8 cellular contexts compared by ENCODE assay signal in genomic region chr9:33793496-33793895, GRCh38. TPM values are rescaled to one million over a fixed set of nuclear protein-coding genes. Genes with fewer than 3 reads are reported as not detected.
"Had no signal": no experiment of that assay in that cellular context is flagged by ENCODE, and none has a peak within 500 bp of the region (broad histone marks: within the 10 kb centered on the region; RNA-seq: fewer than 3 reads in every experiment).

No MANE protein-coding gene starts in this region.

RNA-seq across cellular contexts. Expression of gene PRSS3, which starts 1.9 kb away (rescaled TPM):
- total RNA-seq: hepatocyte, left cardiac atrium, left ventricle myocardium inferior, left ventricle myocardium superior, mesenteric fat pad, mesothelial cell of epicardium, mononuclear cell, myocyte had no signal
